Comparison of ENCODE assay signal across 23 cellular contexts in genomic region chr19:16518061-16518460, GRCh38. TPM values are rescaled to one million over a fixed set of nuclear protein-coding genes. Genes with fewer than 3 reads are reported as not detected.
"Had no signal": no experiment of that assay in that cellular context is flagged by ENCODE, and none has a peak within 500 bp of the region (broad histone marks: within the 10 kb centered on the region; RNA-seq: fewer than 3 reads in every experiment).

No MANE protein-coding gene starts in this region.

- H3K36me3 ChIP-seq: uterus had no signal

- H3K4me3 ChIP-seq: ascending aorta, esophagus muscularis mucosa, lower lobe of right lung, psoas muscle, skin epidermis, suprapubic skin, transverse colon, uterus had no signal

- H3K9me3 ChIP-seq: ascending aorta, esophagus muscularis mucosa, lower lobe of right lung, psoas muscle, suprapubic skin, transverse colon, uterus had no signal

- H3K4me1 ChIP-seq: ascending aorta, esophagus muscularis mucosa, lower lobe of right lung, psoas muscle, suprapubic skin, transverse colon, uterus had no signal

- DNase-seq: activated CD4-positive, CD25-positive, alpha-beta regulatory T cell treated with anti-CD3 and anti-CD28 coated beads, Interleukin-2, amount 50 U/mL, for 72 hours; activated CD8-positive, alpha-beta memory T cell treated with anti-CD3 and anti-CD28 coated beads for 24 hours; activated CD8-positive, alpha-beta memory T cell treated with anti-CD3 and anti-CD28 coated beads, Interleukin-2, amount 50 U/mL, for 48 hours; activated gamma-delta T cell; cerebellar nuclear complex; effector CD4-positive, alpha-beta T cell; left cardiac atrium; lower lobe of right lung; midbrain; psoas muscle; right cardiac atrium; stimulated activated CD4-positive, alpha-beta T cell treated with anti-CD3 and anti-CD28 coated beads, Interleukin-15, amount 100 ng/mL, for 24 hours; stimulated activated CD4-positive, alpha-beta T cell treated with anti-CD3 and anti-CD28 coated beads, Interleukin-4, amount 100 ng/mL, for 1 hour; stimulated activated naive CD8-positive, alpha-beta T cell treated with anti-CD3 and anti-CD28 coated beads, Interleukin-15, amount 100 ng/mL, for 72 hours; transverse colon; uterus had no signal

- ATAC-seq: left cardiac atrium, lower lobe of right lung had no signal

- H3K27ac ChIP-seq: ascending aorta, esophagus muscularis mucosa, lower lobe of right lung, psoas muscle, skin epidermis, suprapubic skin, transverse colon, uterus, VCaP had no signal

- H3K27me3 ChIP-seq: ascending aorta, esophagus muscularis mucosa, suprapubic skin, transverse colon, uterus had no signal

RNA-seq across cellular contexts. Expression of gene CALR3, which starts 22.1 kb away (rescaled TPM):
- total RNA-seq: ascending aorta, esophagus muscularis mucosa, left cardiac atrium, lower lobe of right lung, osteocyte, right cardiac atrium, suprapubic skin, transverse colon, uterus had no signal
- polyA plus RNA-seq: adipose tissue, right cardiac atrium had no signal
